27 cellular contexts compared by ENCODE assay signal in the genomic region with DNA sequence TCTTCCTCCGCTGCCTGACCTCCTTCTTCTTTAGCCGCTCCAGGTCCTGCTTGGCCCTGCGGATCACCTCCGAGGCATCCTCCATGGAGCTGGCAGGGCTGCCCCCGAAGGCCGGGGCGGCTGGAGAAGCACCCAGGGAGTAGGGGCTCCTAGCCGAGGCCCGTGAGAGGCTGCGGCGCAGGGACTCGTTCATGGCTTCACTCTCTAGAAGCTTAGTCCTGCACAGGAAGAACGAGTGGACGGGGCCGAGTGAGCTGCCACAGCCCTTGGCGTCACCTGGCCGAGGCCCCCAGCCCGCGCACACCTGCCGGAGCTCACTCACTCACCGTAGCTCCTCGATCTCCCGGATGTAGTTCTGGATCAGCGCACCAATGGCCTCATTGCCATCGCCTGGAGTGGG.
"Had no signal": no experiment of that assay in that cellular context is flagged by ENCODE, and none has a peak within 500 bp of the region (broad histone marks: within the 10 kb centered on the region; RNA-seq: fewer than 3 reads in every experiment).

No MANE protein-coding gene starts in this region.

- H3K9me3 Mint-ChIP-seq: dendritic cell treated with granulocyte-macrophage colony-stimulating factor and Interleukin-4, amounts not matched to agents 40 ng/mL and 50 ng/mL, for 4 days; effector memory CD8-positive, alpha-beta T cell; endodermal cell; mesothelial cell of epicardium had no signal

- ATAC-seq: effector memory CD8-positive, alpha-beta T cell; esophagus mucosa; gastrocnemius medialis; heart right ventricle; left cardiac atrium; left lung; left ventricle myocardium superior; mucosa of descending colon had no signal

- H3K27me3 Mint-ChIP-seq: dendritic cell treated with granulocyte-macrophage colony-stimulating factor and Interleukin-4, amounts not matched to agents 40 ng/mL and 50 ng/mL, for 4 days; effector memory CD8-positive, alpha-beta T cell had no signal

- H3K4me1 ChIP-seq: colonic mucosa, esophagus squamous epithelium, gastrocnemius medialis, heart right ventricle, left lung, lower lobe of right lung had no signal

- DNase-seq: colonic mucosa; cortex of kidney; effector CD8-positive, alpha-beta T cell; effector memory CD8-positive, alpha-beta T cell; endodermal cell; erythroblast; esophagus squamous epithelium; foreskin fibroblast; foreskin melanocyte; gastrocnemius medialis; glutamatergic neuron; head of caudate nucleus; heart right ventricle; hippocampal formation; left cardiac atrium; left lung; left ventricle myocardium superior; lower lobe of right lung; mesenchymal stem cell had no signal

- H3K27ac ChIP-seq: colonic mucosa, epithelial cell of prostate, esophagus squamous epithelium, gastrocnemius medialis, heart right ventricle, left lung, lower lobe of right lung had no signal

- H3K27me3 ChIP-seq: colonic mucosa, esophagus squamous epithelium, gastrocnemius medialis, heart right ventricle, left lung had no signal

- H3K27ac Mint-ChIP-seq: dendritic cell treated with granulocyte-macrophage colony-stimulating factor and Interleukin-4, amounts not matched to agents 40 ng/mL and 50 ng/mL, for 4 days; effector memory CD8-positive, alpha-beta T cell; endodermal cell; mesothelial cell of epicardium had no signal

- H3K4me3 ChIP-seq: colonic mucosa, esophagus squamous epithelium, gastrocnemius medialis, heart right ventricle, left lung, lower lobe of right lung, mucosa of descending colon had no signal

- FAIRE-seq: endometrium, islet of Langerhans, keratinocyte had no signal

- H3K4me1 Mint-ChIP-seq: endodermal cell, mesothelial cell of epicardium had no signal

- H3K9me3 ChIP-seq: colonic mucosa, esophagus squamous epithelium, gastrocnemius medialis, heart right ventricle, left lung, lower lobe of right lung, mucosa of descending colon had no signal

- H3K36me3 ChIP-seq: colonic mucosa, gastrocnemius medialis had no signal

- H3K4me3 Mint-ChIP-seq: dendritic cell treated with granulocyte-macrophage colony-stimulating factor and Interleukin-4, amounts not matched to agents 40 ng/mL and 50 ng/mL, for 4 days; effector memory CD8-positive, alpha-beta T cell; endodermal cell; mesothelial cell of epicardium had no signal
